19 cellular contexts compared by ENCODE assay signal in the genomic region with DNA sequence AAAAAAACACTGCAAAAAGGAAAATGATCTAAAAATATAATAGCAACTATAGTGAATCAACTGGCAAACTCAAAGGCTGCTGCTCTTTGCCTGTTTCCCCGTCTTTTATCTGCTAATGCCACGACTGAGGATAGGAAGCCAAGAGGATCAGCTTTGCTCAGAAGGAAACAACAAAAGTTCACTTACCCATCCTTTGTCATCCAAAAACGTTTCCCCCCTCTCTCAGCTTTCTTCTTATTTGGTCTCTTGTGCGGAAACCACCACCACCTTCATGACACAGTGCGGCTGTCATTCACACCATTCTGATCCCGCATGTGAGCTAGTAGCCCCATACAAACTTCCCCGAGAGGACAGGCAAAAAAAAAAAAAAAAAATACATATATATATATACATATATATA. TPM values are rescaled to one million over a fixed set of nuclear protein-coding genes. Genes with fewer than 3 reads are reported as not detected.
DNase-seq lines count a peak whose midpoint lies in the region; ATAC-seq and TF ChIP-seq lines count a peak whose summit lies in the region.
"Had no signal": no experiment of that assay in that cellular context is flagged by ENCODE, and none has a peak within 500 bp of the region (broad histone marks: within the 10 kb centered on the region; RNA-seq: fewer than 3 reads in every experiment).

No MANE protein-coding gene starts in this region.

- no peak overlapping the region for H3K4me3 ChIP-seq in effector memory CD4-positive, alpha-beta T cell (ENCODE audit: insufficient read depth, low read depth, low read length, poor library complexity, severe bottlenecking)
- H3K4me3 ChIP-seq: right lobe of liver, thyroid gland had no signal

- H3K9me3 Mint-ChIP-seq in WTC11 (peaks cover under 1% of the 10 kb centered on the region; the same call in 1 of the 2 replicates), glutamatergic neuron (ENCODE audit: unreplicated experiment) (no peaks in the 10 kb centered on the region), nephron progenitor cell (no peaks in the 10 kb centered on the region)

- ATAC-seq in WTC11, result peak; percentile 71
- no peak for ATAC-seq in GM21381 (IDR thresholded peaks at IDR 0.05; ENCODE audit: unreplicated experiment)
- no peak for ATAC-seq in GM21786 (IDR thresholded peaks at IDR 0.05; ENCODE audit: unreplicated experiment)

- H3K27me3 ChIP-seq in effector memory CD4-positive, alpha-beta T cell (replicated peaks; ENCODE audit: control insufficient read depth, insufficient read depth, low read length, poor library complexity, severe bottlenecking), result no peaks in the 10 kb centered on the region
- H3K27me3 ChIP-seq: right lobe of liver, thyroid gland had no signal

- POLR2A ChIA-PET in WTC11 (lab: Charles Lee), result interaction anchor here (0.6 to 1.2 kb wide), 6 partner anchors 22 to 568 kb away, joined by 3 to 5 read pairs (median 4); no protein-coding TSS in a partner anchor

- H3K27ac ChIP-seq in effector memory CD4-positive, alpha-beta T cell (ENCODE audit: insufficient read depth, low read length, poor library complexity, severe bottlenecking), result no peak overlapping the region
- H3K27ac ChIP-seq: right lobe of liver, thyroid gland had no signal

- CTCF ChIA-PET in WTC11 (lab: Charles Lee), result interaction anchor here (0.5 to 2.9 kb wide), 7 partner anchors 9 to 1991 kb away, joined by 3 to 7 read pairs (median 4); a partner anchor contains a TSS

- peak overlapping the region; percentile 99 for H3K27ac Mint-ChIP-seq in WTC11
- H3K27ac Mint-ChIP-seq in glutamatergic neuron (ENCODE audit: unreplicated experiment), result peak overlapping the region; percentile 12
- H3K27ac Mint-ChIP-seq in nephron progenitor cell, result no peak overlapping the region
- H3K27ac Mint-ChIP-seq: activated naive CD4-positive, alpha-beta T cell treated with anti-CD3 and anti-CD28 coated beads for 36 hours; CD14-positive monocyte had no signal

- TF ChIP-seq CTCF in WTC11 (IDR thresholded peaks at IDR 0.05) (no peak), glutamatergic neuron (IDR thresholded peaks at IDR 0.05; ENCODE audit: partially characterized antibody, unreplicated experiment) (no peak), nephron progenitor cell (IDR thresholded peaks at IDR 0.05) (no peak)

- peak overlapping the region; percentile 70 for H3K4me3 Mint-ChIP-seq in WTC11
- peak overlapping the region; percentile 82 for H3K4me3 Mint-ChIP-seq in glutamatergic neuron (ENCODE audit: unreplicated experiment)
- H3K4me3 Mint-ChIP-seq in nephron progenitor cell, result peak overlapping the region; percentile 68
- H3K4me3 Mint-ChIP-seq: activated naive CD4-positive, alpha-beta T cell treated with anti-CD3 and anti-CD28 coated beads for 36 hours had no signal

- no peaks in the 10 kb centered on the region for H3K27me3 Mint-ChIP-seq in WTC11 (ENCODE audit: low read depth)
- H3K27me3 Mint-ChIP-seq in glutamatergic neuron (ENCODE audit: unreplicated experiment), result no peaks in the 10 kb centered on the region
- peaks cover 3% of the 10 kb centered on the region for H3K27me3 Mint-ChIP-seq in nephron progenitor cell (ENCODE audit: low read depth, poor library complexity)

- peaks cover 3% of the 10 kb centered on the region for H3K9me3 ChIP-seq in effector memory CD4-positive, alpha-beta T cell (ENCODE audit: control insufficient read depth, low read length)
- H3K9me3 ChIP-seq: right lobe of liver, thyroid gland had no signal

- peaks cover 85% of the 10 kb centered on the region for H3K4me1 Mint-ChIP-seq in WTC11
- peaks cover 23% of the 10 kb centered on the region for H3K4me1 Mint-ChIP-seq in glutamatergic neuron (ENCODE audit: low read depth, unreplicated experiment)
- H3K4me1 Mint-ChIP-seq in nephron progenitor cell, result peaks cover 48% of the 10 kb centered on the region
- H3K4me1 Mint-ChIP-seq: CD14-positive monocyte had no signal

- H3K36me3 Mint-ChIP-seq in WTC11, result peaks cover 15% of the 10 kb centered on the region
- H3K36me3 Mint-ChIP-seq in glutamatergic neuron (ENCODE audit: unreplicated experiment), result no peaks in the 10 kb centered on the region
- H3K36me3 Mint-ChIP-seq in nephron progenitor cell (ENCODE audit: low read depth), result peaks cover 4% of the 10 kb centered on the region
- H3K36me3 Mint-ChIP-seq: CD14-positive monocyte had no signal

- H3K36me3 ChIP-seq in effector memory CD4-positive, alpha-beta T cell (ENCODE audit: control insufficient read depth, insufficient read depth, low read length), result no peaks in the 10 kb centered on the region
- H3K36me3 ChIP-seq: right lobe of liver, thyroid gland had no signal

- H3K4me1 ChIP-seq in effector memory CD4-positive, alpha-beta T cell (ENCODE audit: control insufficient read depth, insufficient read depth, low read length, poor library complexity, severe bottlenecking), result no peaks in the 10 kb centered on the region
- H3K4me1 ChIP-seq: right lobe of liver had no signal

- DNase-seq in ELF-1 (ENCODE audit: low read depth, low spot score), result peak; percentile 44
- DNase-seq in WTC11 (ENCODE audit: low spot score), result no peak
- no peak for DNase-seq in glutamatergic neuron
- DNase-seq in nephron progenitor cell, result no peak
- DNase-seq in T-helper 1 cell, result no peak
- no peak for DNase-seq in effector memory CD4-positive, alpha-beta T cell
- DNase-seq: activated CD4-positive, alpha-beta T cell treated with anti-CD3 and anti-CD28 coated beads, Interleukin-2, amount 50 U/mL, for 4 hours; activated naive CD4-positive, alpha-beta T cell treated with anti-CD3 and anti-CD28 coated beads for 36 hours; aorta; DMS153; NCI-H2171; occipital lobe; right lobe of liver; stimulated activated naive CD4-positive, alpha-beta T cell; thyroid gland had no signal

TF ChIP-seq in WTC11, 78 proteins besides CTCF, POLR2A, EP300 and RAD21:
- no peak for TF ChIP-seq NFATC4 (CRISPR knock-in tag; IDR thresholded peaks at IDR 0.05)
TF ChIP-seq in WTC11: peak in this region for 0.

RNA-seq across cellular contexts. Expression of a gene that starts 0.7 kb away (rescaled TPM):
- total RNA-seq in WTC11 (2021), result 8.5 to 10.2 TPM (median 9.4 TPM) in 3 replicates
- total RNA-seq in glutamatergic neuron (ENCODE audit: unreplicated experiment), result 18.6 TPM
- total RNA-seq: activated naive CD4-positive, alpha-beta T cell treated with anti-CD3 and anti-CD28 coated beads for 36 hours; glomerular endothelial cell; thyroid gland had no signal
